ENCODE assay signal across 21 cellular contexts in the genomic region with DNA sequence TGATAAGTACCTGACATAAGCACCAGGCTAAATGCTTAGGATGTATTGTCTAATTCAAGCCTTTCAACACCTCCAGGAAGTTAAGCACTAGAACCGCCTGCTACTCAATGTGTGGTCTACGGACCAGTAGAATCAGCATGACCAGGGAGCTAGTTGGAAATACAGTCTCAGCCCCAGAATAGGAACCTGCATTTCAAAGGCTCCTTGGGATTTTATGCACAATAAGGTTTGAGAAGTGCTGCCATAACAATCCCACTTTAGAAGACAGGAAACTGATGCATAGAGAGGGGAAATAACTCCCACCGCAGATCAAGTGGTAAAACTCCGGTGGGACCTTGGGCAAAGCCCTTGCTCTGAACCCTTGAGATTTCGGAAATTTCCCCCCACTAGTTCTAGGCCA.
"Had no signal": no experiment of that assay in that cellular context is flagged by ENCODE, and none has a peak within 500 bp of the region (broad histone marks: within the 10 kb centered on the region; RNA-seq: fewer than 3 reads in every experiment).

No MANE protein-coding gene starts in this region.

- H3K4me3 ChIP-seq: breast epithelium, colonic mucosa, heart right ventricle, mucosa of descending colon, right lobe of liver, skin epidermis, tibial artery had no signal

- H3K27ac Mint-ChIP-seq: activated naive CD4-positive, alpha-beta T cell treated with anti-CD3 and anti-CD28 coated beads, Interleukin-2, amount 50 U/mL, for 72 hours; activated T-cell treated with anti-CD3 and anti-CD28 coated beads, Interleukin-2, amount 50 U/mL, for 24 hours; activated T-helper 17 cell treated with anti-CD3 and anti-CD28 coated beads, Interleukin-2, amount 50 U/mL, for 72 hours; endodermal cell; stimulated activated naive CD8-positive, alpha-beta T cell treated with anti-CD3 and anti-CD28 coated beads, Interleukin-15, amount 100 ng/mL, for 72 hours had no signal

- H3K9me3 Mint-ChIP-seq: activated naive CD4-positive, alpha-beta T cell treated with anti-CD3 and anti-CD28 coated beads, Interleukin-2, amount 50 U/mL, for 72 hours; activated T-cell treated with anti-CD3 and anti-CD28 coated beads, Interleukin-2, amount 50 U/mL, for 24 hours; activated T-helper 17 cell treated with anti-CD3 and anti-CD28 coated beads, Interleukin-2, amount 50 U/mL, for 72 hours; endodermal cell; stimulated activated naive CD8-positive, alpha-beta T cell treated with anti-CD3 and anti-CD28 coated beads, Interleukin-15, amount 100 ng/mL, for 72 hours had no signal

- H3K27ac ChIP-seq: breast epithelium, colonic mucosa, right lobe of liver, skin epidermis, tibial artery had no signal

- H3K4me3 Mint-ChIP-seq: activated T-cell treated with anti-CD3 and anti-CD28 coated beads, Interleukin-2, amount 50 U/mL, for 24 hours; activated T-helper 17 cell treated with anti-CD3 and anti-CD28 coated beads, Interleukin-2, amount 50 U/mL, for 72 hours; endodermal cell; stimulated activated naive CD8-positive, alpha-beta T cell treated with anti-CD3 and anti-CD28 coated beads, Interleukin-15, amount 100 ng/mL, for 72 hours had no signal

- H3K9me3 ChIP-seq: breast epithelium, colonic mucosa, heart right ventricle, mucosa of descending colon, right lobe of liver, tibial artery had no signal

- FAIRE-seq: astrocyte, TTC549 had no signal

- DNase-seq: activated CD4-positive, alpha-beta T cell treated with anti-CD3 and anti-CD28 coated beads, Interleukin-2, amount 50 U/mL, for 4 hours; activated CD8-positive, alpha-beta memory T cell treated with anti-CD3 and anti-CD28 coated beads for 24 hours; activated CD8-positive, alpha-beta memory T cell treated with anti-CD3 and anti-CD28 coated beads, Interleukin-2, amount 50 U/mL, for 4 hours; activated T-cell treated with anti-CD3 and anti-CD28 coated beads, Interleukin-2, amount 50 U/mL, for 24 hours; colonic mucosa; endodermal cell; heart right ventricle; left colon; mesenchymal stem cell; mucosa of descending colon; nucleus accumbens; right lobe of liver; stimulated activated CD4-positive, alpha-beta T cell treated with anti-CD3 and anti-CD28 coated beads, Interleukin-1b, Interleukin-23, amount 100 ng/mL, for 48 hours; stimulated activated naive CD8-positive, alpha-beta T cell treated with anti-CD3 and anti-CD28 coated beads, Interleukin-15, amount 100 ng/mL, for 72 hours; tibial artery had no signal

- H3K27me3 Mint-ChIP-seq: activated T-helper 17 cell treated with anti-CD3 and anti-CD28 coated beads, Interleukin-2, amount 50 U/mL, for 72 hours had no signal

- H3K27me3 ChIP-seq: breast epithelium, colonic mucosa, right lobe of liver had no signal

- ATAC-seq: activated naive CD4-positive, alpha-beta T cell treated with anti-CD3 and anti-CD28 coated beads, Interleukin-2, amount 50 U/mL, for 72 hours; heart right ventricle; left colon; mucosa of descending colon; right lobe of liver; stimulated activated naive CD8-positive, alpha-beta T cell treated with anti-CD3 and anti-CD28 coated beads, Interleukin-15, amount 100 ng/mL, for 72 hours had no signal

- H3K36me3 ChIP-seq: breast epithelium, colonic mucosa, heart right ventricle, right lobe of liver, tibial artery had no signal

- H3K4me1 ChIP-seq: breast epithelium, colonic mucosa, right lobe of liver, tibial artery had no signal

- H3K36me3 Mint-ChIP-seq: activated naive CD4-positive, alpha-beta T cell treated with anti-CD3 and anti-CD28 coated beads, Interleukin-2, amount 50 U/mL, for 72 hours had no signal
